Comparison of ENCODE assay signal across 17 cellular contexts in the genomic region with DNA sequence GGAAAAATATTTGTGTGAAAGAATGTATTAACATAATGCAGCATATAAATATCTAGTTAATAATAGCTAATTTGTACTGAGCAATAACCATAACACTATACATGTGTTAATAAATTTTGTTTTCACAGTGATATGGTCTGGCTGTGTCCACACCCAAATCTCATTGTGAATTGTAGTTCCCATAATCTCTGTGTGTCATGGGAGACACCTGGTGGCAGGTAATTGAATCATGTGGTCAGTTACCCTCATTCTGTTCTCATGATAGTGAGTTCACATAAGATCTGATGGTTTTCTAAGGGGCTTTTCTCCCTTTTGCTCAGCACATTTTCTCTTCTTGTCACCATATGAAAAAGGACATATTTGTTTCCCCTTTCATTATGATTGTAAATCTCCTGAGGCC. TPM values are rescaled to one million over a fixed set of nuclear protein-coding genes. Genes with fewer than 3 reads are reported as not detected.
"Had no signal": no experiment of that assay in that cellular context is flagged by ENCODE, and none has a peak within 500 bp of the region (broad histone marks: within the 10 kb centered on the region; RNA-seq: fewer than 3 reads in every experiment).

No MANE protein-coding gene starts in this region.

RNA-seq across cellular contexts. Expression of gene ZNF716, which starts 30.3 kb away (rescaled TPM):
- total RNA-seq: activated B cell treated with CpG ODN at 0.5 μM for 24 hours; activated CD8-positive, alpha-beta T cell treated with anti-CD3 and anti-CD28 coated beads for 36 hours; activated T-cell treated with anti-CD3 and anti-CD28 coated beads, Interleukin-2, amount 50 U/mL, for 4 hours; activated T-helper 17 cell treated with anti-CD3 and anti-CD28 coated beads, Interleukin-2, amount 50 U/mL, for 72 hours; chondrocyte; endothelial cell of umbilical vein; esophagus mucosa; kidney; left colon; lower lobe of right lung; naive thymus-derived CD8-positive, alpha-beta T cell; neural crest cell; pancreas; smooth muscle cell; uterus had no signal
- polyA plus RNA-seq: endothelial cell of umbilical vein; immature natural killer cell; naive thymus-derived CD8-positive, alpha-beta T cell; pancreas; smooth muscle cell; thymus had no signal
